9 cellular contexts compared by ENCODE assay signal in the genomic region with DNA sequence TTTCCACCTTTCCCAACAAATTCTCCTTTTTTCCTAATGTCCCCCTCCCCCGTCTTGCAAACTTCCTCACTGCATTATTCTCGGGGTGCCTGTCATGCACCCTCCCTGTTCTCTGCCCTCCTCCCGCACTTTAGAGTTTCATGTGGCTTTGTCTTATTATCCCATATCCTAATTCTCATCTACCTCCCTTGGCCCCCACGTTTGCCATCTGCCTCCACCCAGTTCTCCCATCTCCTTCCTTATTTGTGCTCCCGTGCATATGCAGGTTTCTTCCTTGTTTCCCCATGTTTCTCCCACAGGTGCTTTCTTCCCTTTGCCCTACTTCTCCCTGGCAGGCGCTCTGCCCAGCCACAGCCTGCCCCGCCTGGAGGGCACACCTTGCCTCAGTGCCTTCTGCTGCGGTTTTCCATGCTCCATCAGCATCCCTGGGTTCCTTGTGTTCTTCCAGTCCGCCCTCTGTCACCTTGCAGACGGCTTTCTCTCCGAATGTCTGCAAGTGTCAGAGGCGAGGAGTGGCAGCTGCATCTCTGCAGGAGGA. TPM values are rescaled to one million over a fixed set of nuclear protein-coding genes. Genes with fewer than 3 reads are reported as not detected.
DNase-seq lines count a peak whose midpoint lies in the region; TF ChIP-seq lines count a peak whose summit lies in the region.
"Had no signal": no experiment of that assay in that cellular context is flagged by ENCODE, and none has a peak within 500 bp of the region (broad histone marks: within the 10 kb centered on the region; RNA-seq: fewer than 3 reads in every experiment).

No MANE protein-coding gene starts in this region.

- peaks cover 12% of the 10 kb centered on the region for H3K4me1 ChIP-seq in CD8-positive, alpha-beta memory T cell (ENCODE audit: insufficient read depth, low read length)

- peaks cover 6% of the 10 kb centered on the region for H3K27me3 ChIP-seq in CD8-positive, alpha-beta memory T cell (ENCODE audit: insufficient read depth, low read length, poor library complexity, severe bottlenecking)

- H3K27me3 Mint-ChIP-seq in CD8-positive, alpha-beta memory T cell: no peaks in the 10 kb centered on the region
- H3K27me3 Mint-ChIP-seq in osteocyte (ENCODE audit: unreplicated experiment): no peaks in the 10 kb centered on the region

- H3K4me3 Mint-ChIP-seq in CD8-positive, alpha-beta memory T cell: peak overlapping the region; percentile 83 to 92 (median 85)
- H3K4me3 Mint-ChIP-seq in osteocyte (ENCODE audit: unreplicated experiment): peak overlapping the region; percentile 79

- no peak overlapping the region for H3K27ac ChIP-seq in CD8-positive, alpha-beta memory T cell (ENCODE audit: low read depth, low read length)

- DNase-seq in CD8-positive, alpha-beta memory T cell: no peak
- DNase-seq in NB4 (ENCODE audit: low read depth) (no peak), epithelial cell of proximal tubule (ENCODE audit: low read depth) (no peak), osteocyte (ENCODE audit: extremely low spot score, unreplicated experiment) (no peak), NCI-H1417 (lab: John Stamatoyannopoulos, UW) (no peak), NCI-H187 treated with DMSO at 0.1 percent for 48 hours (lab: John Stamatoyannopoulos, UW) (no peak), NCI-H2029 (lab: John Stamatoyannopoulos, UW) (no peak)
- no peak for DNase-seq in stimulated activated CD4-positive, alpha-beta T cell treated with anti-CD3 and anti-CD28 coated beads, Interleukin-15, amount 100 ng/mL, for 24 hours
- DNase-seq: foreskin melanocyte had no signal

- H3K4me1 Mint-ChIP-seq in CD8-positive, alpha-beta memory T cell: peaks cover 14 to 19% (median 15%) of the 10 kb centered on the region in 3 donors
- H3K4me1 Mint-ChIP-seq in osteocyte (ENCODE audit: unreplicated experiment): peaks cover 35% of the 10 kb centered on the region

- peak overlapping the region in 4 of 8 donors; percentile 25 to 57 (median 32) for H3K27ac Mint-ChIP-seq in CD8-positive, alpha-beta memory T cell
- H3K27ac Mint-ChIP-seq in osteocyte (ENCODE audit: unreplicated experiment): no peak overlapping the region

- no peaks in the 10 kb centered on the region for H3K36me3 ChIP-seq in CD8-positive, alpha-beta memory T cell (ENCODE audit: insufficient read depth, low read length)

- TF ChIP-seq POLR2A in NB4 (IDR thresholded peaks at IDR 0.05; ENCODE audit: extremely low read depth, insufficient read length): no peak

- POLR2A ChIA-PET in CD8-positive, alpha-beta memory T cell (lab: Charles Lee): no interaction called here

- no peaks in the 10 kb centered on the region for H3K9me3 ChIP-seq in CD8-positive, alpha-beta memory T cell (ENCODE audit: low read length)

- H3K9me3 Mint-ChIP-seq in CD8-positive, alpha-beta memory T cell: no peaks in the 10 kb centered on the region
- no peaks in the 10 kb centered on the region for H3K9me3 Mint-ChIP-seq in osteocyte (ENCODE audit: unreplicated experiment)

- CTCF ChIA-PET in CD8-positive, alpha-beta memory T cell (lab: Charles Lee): interaction anchor here (1.3 to 1.9 kb wide), 2 partner anchors 9 to 109 kb away, joined by 3 to 4 read pairs; no protein-coding TSS in a partner anchor

- H3K36me3 Mint-ChIP-seq in CD8-positive, alpha-beta memory T cell: peaks cover 0 to 4% (median 2%) of the 10 kb centered on the region in 3 donors
- no peaks in the 10 kb centered on the region for H3K36me3 Mint-ChIP-seq in osteocyte (ENCODE audit: unreplicated experiment)

- no peak overlapping the region for H3K4me3 ChIP-seq in CD8-positive, alpha-beta memory T cell (ENCODE audit: low read length)
- H3K4me3 ChIP-seq in NB4 (ENCODE audit: low read depth, low read length) (peak overlapping the region; percentile 63), epithelial cell of proximal tubule (ENCODE audit: low read depth, low read length) (peak overlapping the region; percentile 92)

- TF ChIP-seq CTCF in NB4 (IDR thresholded peaks at IDR 0.05; ENCODE audit: low read depth, low read length) (no peak), epithelial cell of proximal tubule (conservative IDR thresholded peaks at IDR 0.05; ENCODE audit: low read depth, low read length) (no peak), osteocyte (IDR thresholded peaks at IDR 0.05) (no peak)

RNA-seq across cellular contexts. Expression of a gene that starts 1.5 kb away (rescaled TPM):
- total RNA-seq in CD8-positive, alpha-beta memory T cell: 10 to 100 TPM; 60.7 to 65.1 TPM
- polyA plus RNA-seq in CD8-positive, alpha-beta memory T cell: 97.8 TPM
- total RNA-seq in epithelial cell of proximal tubule (11.4 and 12.1 TPM in 2 replicates), osteocyte (2.7 and 3.3 TPM in 2 replicates)
